In genomic region chr19:19269952-19270694, GRCh38 we compare ENCODE assay signal across 18 cellular contexts. TPM values are rescaled to one million over a fixed set of nuclear protein-coding genes. Genes with fewer than 3 reads are reported as not detected.
DNase-seq lines count a peak whose midpoint lies in the region; ATAC-seq, FAIRE-seq and TF ChIP-seq lines count a peak whose summit lies in the region.
"Had no signal": no experiment of that assay in that cellular context is flagged by ENCODE, and none has a peak within 500 bp of the region (broad histone marks: within the 10 kb centered on the region; RNA-seq: fewer than 3 reads in every experiment).

No MANE protein-coding gene starts in this region.

- no peak overlapping the region for H3K23ac ChIP-seq in H9 (ENCODE audit: insufficient read length, low read depth, low read length)

- no peak for TF ChIP-seq EP300 in K562 (IDR thresholded peaks at IDR 0.05; ENCODE audit: low read length)

- H2BK15ac ChIP-seq in H9 (ENCODE audit: low read depth, low read length) = peak overlapping the region; percentile 9; the same call in 1 of the 2 replicates

- H2BK20ac ChIP-seq in H9 (ENCODE audit: low read depth, low read length, poor library complexity, severe bottlenecking) = no peak overlapping the region

- intact Hi-C loops in K562 (cut with micrococcal nuclease) = no loop called here

- TF ChIP-seq POLR2A in GM12891 (IDR thresholded peaks at IDR 0.05; ENCODE audit: low read depth, low read length) = no peak
- no peak for TF ChIP-seq POLR2A in K562 (conservative IDR thresholded peaks at IDR 0.05)

- POLR2A ChIA-PET in K562 (lab: Yijun Ruan, JAX) = interaction anchor here (0.6 to 1.3 kb wide), 2 partner anchors 36 to 377 kb away, joined by 3 to 4 read pairs; no protein-coding TSS in a partner anchor

- peaks cover 10 to 16% of the 10 kb centered on the region in 2 experiments for H3K4me1 Mint-ChIP-seq in H9

- no peaks in the 10 kb centered on the region for H3K79me2 ChIP-seq in H9 (ENCODE audit: insufficient read depth, low read length)
- no peaks in the 10 kb centered on the region for H3K79me2 ChIP-seq in K562 (ENCODE audit: control insufficient read depth, insufficient read depth, low read length)

- no peak overlapping the region; a peak in 1 of 7 replicates for H3K27ac Mint-ChIP-seq in H9
- H3K27ac Mint-ChIP-seq: CD8-positive, alpha-beta T cell; T-cell had no signal

- H3K14ac ChIP-seq in H9 (ENCODE audit: insufficient read depth, low read length) = no peak overlapping the region

- no peak overlapping the region for H2AK5ac ChIP-seq in H9 (ENCODE audit: insufficient read length, low read length)

- no peak for TF ChIP-seq CTCF in H9 (conservative IDR thresholded peaks at IDR 0.05)
- TF ChIP-seq CTCF in K562 (IDR thresholded peaks at IDR 0.05 in 2 of 3, conservative IDR thresholded peaks at IDR 0.05 in 1 of 3; ENCODE audit: insufficient read depth in 2 of 3, low read depth in 1 of 3, low read length in 3 of 3) = no peak

- no peak overlapping the region for H3K18ac ChIP-seq in H9 (ENCODE audit: insufficient read length, low read depth, low read length)

- no peak overlapping the region for H3K56ac ChIP-seq in H9 (ENCODE audit: insufficient read length, low read depth, low read length)

- no peak overlapping the region for H3K4me2 ChIP-seq in H9 (ENCODE audit: insufficient read depth, insufficient read length, low read length)
- H3K4me2 ChIP-seq in K562 (ENCODE audit: insufficient read depth, low read length) = no peak overlapping the region

- no peaks in the 10 kb centered on the region for H3K79me1 ChIP-seq in H9 (ENCODE audit: insufficient read depth, low read depth, low read length, poor library complexity, severe bottlenecking)

- H4K5ac ChIP-seq in H9 (ENCODE audit: insufficient read length, low read depth, low read length) = no peak overlapping the region

- H4K91ac ChIP-seq in H9 (ENCODE audit: insufficient read length, low read depth, low read length) = no peak overlapping the region

- H3K9me3 ChIP-seq in H9 (ENCODE audit: control insufficient read depth, low read depth, low read length) (no peaks in the 10 kb centered on the region), K562 (replicated peaks; ENCODE audit: control insufficient read depth, insufficient read depth, low read depth, low read length) (no peaks in the 10 kb centered on the region)
- H3K9me3 ChIP-seq: SJCRH30 had no signal

- H3K9ac ChIP-seq in H9 (ENCODE audit: extremely low read depth, insufficient read length, low read length) = no peak overlapping the region
- peak overlapping the region in 1 of 2 experiments; percentile 50; a peak in 1 of 4 replicates for H3K9ac ChIP-seq in K562 (ENCODE audit: insufficient read depth in 1 of 2, low read depth in 2 of 2, low read length in 2 of 2)

- WGBS in H9 (ENCODE audit: extremely low coverage, insufficient read length, low lambda C conversion rate) = no CpG with 5 or more reads among the region's 18 CpGs
- 14% methylated on average over 18 of the region's 18 CpGs for WGBS in K562 (ENCODE audit: insufficient coverage, low coverage, missing lambda C conversion rate)

- peaks cover 0 to 2% (median 0%) of the 10 kb centered on the region in 3 experiments; a peak in 1 of 7 replicates for H3K36me3 Mint-ChIP-seq in H9 (ENCODE audit: insufficient read depth in 1 of 3, low read depth in 3 of 3)
- H3K36me3 Mint-ChIP-seq: T-cell had no signal

- no peak overlapping the region for H3T11ph ChIP-seq in H9 (ENCODE audit: low read length)

- H3K27ac ChIP-seq in H9 (ENCODE audit: insufficient read length, low read depth, low read length) (no peak overlapping the region), K562 (ENCODE audit: extremely low read depth, low read depth, low read length) (no peak overlapping the region)
- H3K27ac ChIP-seq: RWPE1, SJCRH30 had no signal

- CTCF ChIA-PET in K562 (lab: Yijun Ruan, JAX; ENCODE audit: low intra/inter-chr PET ratio) = no interaction called here

- peaks cover 48% of the 10 kb centered on the region for H3K27me3 Mint-ChIP-seq in H9 (ENCODE audit: low read depth)

- peaks cover 2% of the 10 kb centered on the region; the same call in 1 of the 2 replicates for H3K27me3 ChIP-seq in H9 (ENCODE audit: insufficient read depth, low read length)
- H3K27me3 ChIP-seq in K562 (ENCODE audit: control insufficient read depth in 2 of 2, insufficient read depth in 2 of 2, low read length in 2 of 2) = peaks cover 0 to 19% of the 10 kb centered on the region in 2 experiments; a peak in 3 of 5 replicates
- H3K27me3 ChIP-seq: SJCRH30 had no signal

- H3K4me3 Mint-ChIP-seq in H9 = no peak overlapping the region; a peak in 1 of 5 replicates
- H3K4me3 Mint-ChIP-seq: CD8-positive, alpha-beta T cell; T-cell had no signal

- DNase-seq in GM12891 (ENCODE audit: insufficient read length, low spot score) = peak; percentile 11
- peak; percentile 54 for DNase-seq in H9
- DNase-seq in K562 (ENCODE audit: extremely low read depth in 1 of 4, low spot score in 3 of 4) = peak; percentile 68 to 95 (median 89)
- DNase-seq in islet precursor cell = peak; percentile 55
- DNase-seq in glomerular visceral epithelial cell (ENCODE audit: extremely low spot score) = no peak
- DNase-seq in activated CD4-positive, alpha-beta T cell treated with anti-CD3 and anti-CD28 coated beads, Interleukin-2, amount 50 U/mL, for 4 hours = no peak
- DNase-seq: CD8-positive, alpha-beta T cell; Karpas-422; NCI-H2029 treated with DMSO at 0.1 percent for 48 hours; NCI-H2227 treated with DMSO at 0.1 percent for 48 hours; NCI-H69; SJCRH30; T-cell had no signal

- no TSS peak for BruUV-seq in K562 (replicated peaks; lab: Mats Ljungman, UMichigan)

- TF ChIP-seq RAD21 in K562 (CRISPR knock-in tag; conservative IDR thresholded peaks at IDR 0.05 in 1 of 2, IDR thresholded peaks at IDR 0.05 in 1 of 2) = no peak

- H4K8ac ChIP-seq in H9 (replicated peaks; ENCODE audit: insufficient read length, low read depth, low read length) = no peak overlapping the region

- no peaks in the 10 kb centered on the region; the same call in 2 of the 3 replicates for H3K36me3 ChIP-seq in K562 (ENCODE audit: control insufficient read depth, insufficient read depth, low read length)
- H3K36me3 ChIP-seq: SJCRH30 had no signal

- H4K20me1 ChIP-seq in H9 (ENCODE audit: control insufficient read depth, insufficient read depth, insufficient read length) = no peaks in the 10 kb centered on the region
- 0 out of 2 replicates have a peak, but pooled peaks cover 6% of the 10 kb centered on the region for H4K20me1 ChIP-seq in K562 (replicated peaks; ENCODE audit: control insufficient read depth, insufficient read depth, low read length)

- H3K4ac ChIP-seq in H9 (ENCODE audit: low read depth, low read length) = no peak overlapping the region

- no peak overlapping the region for H3K4me3 ChIP-seq in K562
- H3K4me3 ChIP-seq: SJCRH30 had no signal

- no peak overlapping the region for H2BK120ac ChIP-seq in H9 (ENCODE audit: low read depth, low read length, poor library complexity, severe bottlenecking)

- peaks cover 4% of the 10 kb centered on the region for H3K9me1 ChIP-seq in K562 (ENCODE audit: control insufficient read depth, insufficient read depth, low read length)

- H2AFZ ChIP-seq in H9 (ENCODE audit: low read length) = no peak overlapping the region
- H2AFZ ChIP-seq in K562 (ENCODE audit: low read depth, low read length) = no peak overlapping the region

- H2BK12ac ChIP-seq in H9 (ENCODE audit: insufficient read length, low read depth, low read length) = no peak overlapping the region

- no peak overlapping the region for H2BK5ac ChIP-seq in H9 (ENCODE audit: insufficient read length, low read length)

- ATAC-seq in K562 (peak; percentile 95), GM19328 (IDR thresholded peaks at IDR 0.05; ENCODE audit: unreplicated experiment) (no peak), GM21786 (IDR thresholded peaks at IDR 0.05; ENCODE audit: unreplicated experiment) (no peak)
- ATAC-seq: CD8-positive, alpha-beta T cell; T-cell had no signal

- no peaks in the 10 kb centered on the region for H3K9me3 Mint-ChIP-seq in H9
- H3K9me3 Mint-ChIP-seq: CD8-positive, alpha-beta T cell; T-cell had no signal

- H3K23me2 ChIP-seq in H9 (ENCODE audit: insufficient read length, low read depth, low read length, poor library complexity, severe bottlenecking) = peaks cover 7% of the 10 kb centered on the region

- H3K4me1 ChIP-seq in H9 (ENCODE audit: insufficient read depth, low read length) (no peaks in the 10 kb centered on the region; the same call in 1 of the 2 replicates), K562 (replicated peaks in 1 of 2; ENCODE audit: control insufficient read depth in 2 of 2, insufficient read depth in 2 of 2, low read length in 2 of 2) (peaks cover 2 to 13% of the 10 kb centered on the region in 2 experiments; a peak in 3 of 5 replicates)
- H3K4me1 ChIP-seq: SJCRH30 had no signal

- FAIRE-seq in GM12891 (lab: Jason Lieb, UNC) (no peak), K562 (lab: Jason Lieb, UNC) (peak; percentile 78)

- in situ Hi-C loops in K562 (cut with MboI) = no loop called here

RNA-seq across cellular contexts. Expression of gene TM6SF2, which starts 3.0 kb away (rescaled TPM):
- polyA plus RNA-seq in GM12891 (2012; ENCODE audit: low read depth, missing spikeins) = not detected
- total RNA-seq in H9 (2021) (3.2 and 3.5 TPM in 2 replicates), K562 (2014; rRNA removed) (not detected in 2 replicates), K562 (2014; rRNA removed; fragmentation: Illumina TruSeq; extraction: Trizol) (not detected in 2 replicates), K562 (2015; rRNA removed; fragmentation: Illumina TruSeq; extraction: Trizol) (not detected in 2 replicates), K562 (2021) (not detected in 2 replicates)
- total RNA-seq in K562 (2011; cell fraction: chromatin; rRNA removed; ENCODE audit: low replicate concordance) = 0.19 TPM in 1 of 2 replicates, not detected in the other
- total RNA-seq in K562 (2011; cell fraction: nucleolus; rRNA removed) = not detected in 2 replicates
- total RNA-seq in K562 (2011; cell fraction: nucleoplasm; rRNA removed) = not detected in 2 replicates
- polyA plus RNA-seq in K562 (2011; rRNA removed) (0.05 TPM in 1 of 2 replicates, not detected in the other), K562 (2014; fragmentation: Illumina TruSeq; extraction: Trizol) (not detected in 2 replicates), K562 (2014; fragmentation: Nextera tagmentation; extraction: Ambion mirVana) (not detected), K562 (2014; rRNA removed) (not detected in 2 replicates)
- polyA plus RNA-seq in K562 (2011; cell fraction: cytosol; rRNA removed) = 0.09 TPM in 1 of 2 replicates, not detected in the other
- polyA plus RNA-seq in K562 (2011; cell fraction: nucleus; rRNA removed) = 0.18 and 0.23 TPM in 2 replicates
- polyA plus RNA-seq in K562 (2012) = not detected in 2 replicates
- polyA minus RNA-seq in K562 (2011; rRNA and poly(A)+ RNA removed) = not detected in 2 replicates
- polyA minus RNA-seq in K562 (2011; cell fraction: cytosol; rRNA and poly(A)+ RNA removed) = not detected in 2 replicates
- polyA minus RNA-seq in K562 (2011; cell fraction: nucleus; rRNA and poly(A)+ RNA removed) = not detected in 2 replicates
- total RNA-seq: CD8-positive, alpha-beta T cell; SJCRH30; T-cell had no signal

RNA-seq across cellular contexts. Expression of gene SUGP1, which starts 50.2 kb away (rescaled TPM):
- 36.4 TPM for polyA plus RNA-seq in GM12891 (2012; ENCODE audit: low read depth, missing spikeins)
- total RNA-seq in H9 (2021) = 99.7 and 103 TPM in 2 replicates
- 90.2 and 178 TPM in 2 replicates for total RNA-seq in K562 (2011; cell fraction: chromatin; rRNA removed; ENCODE audit: low replicate concordance)
- 124 and 128 TPM in 2 replicates for total RNA-seq in K562 (2011; cell fraction: nucleolus; rRNA removed)
- 77.5 and 85.2 TPM in 2 replicates for total RNA-seq in K562 (2011; cell fraction: nucleoplasm; rRNA removed)
- 40.4 and 44.6 TPM in 2 replicates for total RNA-seq in K562 (2014; rRNA removed)
- 16.8 and 17.9 TPM in 2 replicates for total RNA-seq in K562 (2014; rRNA removed; fragmentation: Illumina TruSeq; extraction: Trizol)
- total RNA-seq in K562 (2015; rRNA removed; fragmentation: Illumina TruSeq; extraction: Trizol) = 32.4 and 34.3 TPM in 2 replicates
- 45.0 and 53.3 TPM in 2 replicates for total RNA-seq in K562 (2021)
- polyA plus RNA-seq in K562 (2011; rRNA removed) = 28.5 and 30.6 TPM in 2 replicates
- 20.8 and 33.6 TPM in 2 replicates for polyA plus RNA-seq in K562 (2011; cell fraction: cytosol; rRNA removed)
- 96.6 and 109 TPM in 2 replicates for polyA plus RNA-seq in K562 (2011; cell fraction: nucleus; rRNA removed)
- 43.7 and 43.9 TPM in 2 replicates for polyA plus RNA-seq in K562 (2012)
- 35.0 and 36.7 TPM in 2 replicates for polyA plus RNA-seq in K562 (2014; fragmentation: Illumina TruSeq; extraction: Trizol)
- polyA plus RNA-seq in K562 (2014; fragmentation: Nextera tagmentation; extraction: Ambion mirVana) = 1 to 10 TPM; 1.0 to 1.9 TPM
- 41.0 and 48.9 TPM in 2 replicates for polyA plus RNA-seq in K562 (2014; rRNA removed)
- polyA minus RNA-seq in K562 (2011; rRNA and poly(A)+ RNA removed) = 19.3 and 21.7 TPM in 2 replicates
- 21.6 and 25.8 TPM in 2 replicates for polyA minus RNA-seq in K562 (2011; cell fraction: cytosol; rRNA and poly(A)+ RNA removed)
- 28.8 and 51.3 TPM in 2 replicates for polyA minus RNA-seq in K562 (2011; cell fraction: nucleus; rRNA and poly(A)+ RNA removed)

RNA-seq across cellular contexts. Expression of gene MAU2, which starts 50.5 kb away (rescaled TPM):
- 17.0 TPM for polyA plus RNA-seq in GM12891 (2012; ENCODE audit: low read depth, missing spikeins)
- total RNA-seq in H9 (2021) = 48.4 and 55.3 TPM in 2 replicates
- 132 and 299 TPM in 2 replicates for total RNA-seq in K562 (2011; cell fraction: chromatin; rRNA removed; ENCODE audit: low replicate concordance)
- total RNA-seq in K562 (2011; cell fraction: nucleolus; rRNA removed) = 154 and 168 TPM in 2 replicates
- 141 and 151 TPM in 2 replicates for total RNA-seq in K562 (2011; cell fraction: nucleoplasm; rRNA removed)
- 21.1 and 24.1 TPM in 2 replicates for total RNA-seq in K562 (2014; rRNA removed)
- 10.0 and 12.0 TPM in 2 replicates for total RNA-seq in K562 (2014; rRNA removed; fragmentation: Illumina TruSeq; extraction: Trizol)
- 17.2 and 17.8 TPM in 2 replicates for total RNA-seq in K562 (2015; rRNA removed; fragmentation: Illumina TruSeq; extraction: Trizol)
- total RNA-seq in K562 (2021) = 43.4 and 48.1 TPM in 2 replicates
- 21.0 and 34.2 TPM in 2 replicates for polyA plus RNA-seq in K562 (2011; rRNA removed)
- polyA plus RNA-seq in K562 (2011; cell fraction: cytosol; rRNA removed) = 25.3 and 40.5 TPM in 2 replicates
- 83.2 and 123 TPM in 2 replicates for polyA plus RNA-seq in K562 (2011; cell fraction: nucleus; rRNA removed)
- polyA plus RNA-seq in K562 (2012) = 30.0 and 42.5 TPM in 2 replicates
- 19.4 and 22.5 TPM in 2 replicates for polyA plus RNA-seq in K562 (2014; fragmentation: Illumina TruSeq; extraction: Trizol)
- polyA plus RNA-seq in K562 (2014; fragmentation: Nextera tagmentation; extraction: Ambion mirVana) = 1 to 10 TPM; 1.2 to 1.4 TPM
- polyA plus RNA-seq in K562 (2014; rRNA removed) = 27.4 and 31.4 TPM in 2 replicates
- polyA minus RNA-seq in K562 (2011; rRNA and poly(A)+ RNA removed) = 23.0 and 45.7 TPM in 2 replicates
- polyA minus RNA-seq in K562 (2011; cell fraction: cytosol; rRNA and poly(A)+ RNA removed) = 28.1 and 43.8 TPM in 2 replicates
- 55.9 and 63.5 TPM in 2 replicates for polyA minus RNA-seq in K562 (2011; cell fraction: nucleus; rRNA and poly(A)+ RNA removed)

RNA-seq across cellular contexts. Expression of gene NCAN, which starts 58.4 kb away (rescaled TPM):
- 0.33 TPM for polyA plus RNA-seq in GM12891 (2012; ENCODE audit: low read depth, missing spikeins)
- total RNA-seq in H9 (2021) (1.5 and 1.6 TPM in 2 replicates), K562 (2014; rRNA removed) (not detected in 2 replicates), K562 (2014; rRNA removed; fragmentation: Illumina TruSeq; extraction: Trizol) (not detected in 2 replicates), K562 (2015; rRNA removed; fragmentation: Illumina TruSeq; extraction: Trizol) (not detected in 2 replicates), K562 (2021) (0.04 and 0.07 TPM in 2 replicates)
- 0.14 TPM in 1 of 2 replicates, not detected in the other for total RNA-seq in K562 (2011; cell fraction: chromatin; rRNA removed; ENCODE audit: low replicate concordance)
- total RNA-seq in K562 (2011; cell fraction: nucleolus; rRNA removed) = under 0.01 and 0.17 TPM in 2 replicates
- total RNA-seq in K562 (2011; cell fraction: nucleoplasm; rRNA removed) = 0.15 TPM in 1 of 2 replicates, not detected in the other
- polyA plus RNA-seq in K562 (2011; rRNA removed) (not detected in 2 replicates), K562 (2014; fragmentation: Illumina TruSeq; extraction: Trizol) (not detected in 2 replicates), K562 (2014; fragmentation: Nextera tagmentation; extraction: Ambion mirVana) (not detected), K562 (2014; rRNA removed) (not detected in 2 replicates)
- polyA plus RNA-seq in K562 (2011; cell fraction: cytosol; rRNA removed) = 0.04 TPM in 1 of 2 replicates, not detected in the other
- 0.03 TPM in 1 of 2 replicates, not detected in the other for polyA plus RNA-seq in K562 (2011; cell fraction: nucleus; rRNA removed)
- 0.04 and 0.05 TPM in 2 replicates for polyA plus RNA-seq in K562 (2012)
- not detected in 2 replicates for polyA minus RNA-seq in K562 (2011; rRNA and poly(A)+ RNA removed)
- not detected in 2 replicates for polyA minus RNA-seq in K562 (2011; cell fraction: cytosol; rRNA and poly(A)+ RNA removed)
- polyA minus RNA-seq in K562 (2011; cell fraction: nucleus; rRNA and poly(A)+ RNA removed) = 0.11 TPM in 1 of 2 replicates, not detected in the other
- total RNA-seq: CD8-positive, alpha-beta T cell; SJCRH30 had no signal
- polyA plus RNA-seq: AG04450, BJ had no signal

Comparison
In these comparisons a context has a peak if more than half of its experiments do, and no peak if none do; other contexts are left out.
1. DNase-seq: peak in GM12891 (single experiment), H9 (single experiment), K562 (4 of 4) and islet precursor cell (single experiment); none in glomerular visceral epithelial cell (single experiment) and activated CD4-positive, alpha-beta T cell treated with anti-CD3 and anti-CD28 coated beads, Interleukin-2, amount 50 U/mL, for 4 hours (0 of 2).